In the genomic region with DNA sequence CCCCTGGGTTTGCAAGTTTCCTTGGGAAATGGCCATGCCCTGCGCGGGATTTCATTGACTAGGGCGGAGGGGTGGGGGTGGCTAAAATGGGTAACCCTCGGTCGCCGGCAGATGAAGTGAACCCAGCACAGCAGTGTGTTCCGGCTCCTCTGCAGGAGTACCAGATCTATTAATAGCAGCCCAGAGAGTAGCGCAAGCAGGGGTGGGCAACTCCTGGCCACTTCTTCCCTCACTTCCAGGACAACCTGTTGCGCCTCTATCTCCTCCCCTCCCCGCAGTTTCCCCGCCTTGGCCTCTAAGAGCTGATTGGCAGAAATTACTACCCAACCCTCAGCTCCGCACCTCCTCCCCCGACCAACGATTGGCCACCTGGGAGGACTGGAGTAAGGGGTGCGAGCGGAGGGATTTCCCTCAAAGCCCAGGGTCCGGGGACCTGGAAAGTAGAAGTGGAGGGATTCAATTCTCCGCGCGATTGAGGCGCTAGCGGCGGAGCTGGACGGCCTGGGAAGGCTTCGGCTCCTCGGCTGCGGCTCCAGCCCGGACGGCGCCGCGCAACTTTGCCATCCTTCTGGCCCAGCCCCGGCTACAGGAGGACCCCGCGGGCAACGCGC, we compare ENCODE assay signal across 8 cellular contexts. TPM values are rescaled to one million over a fixed set of nuclear protein-coding genes. Genes with fewer than 3 reads are reported as not detected.
DNase-seq lines count a peak whose midpoint lies in the region; ATAC-seq, FAIRE-seq and TF ChIP-seq lines count a peak whose summit lies in the region.

FREM2 (plus strand) TSS at position 443 of the 611 bp plus-strand sequence. CDS start 268 bp downstream, outside the sequence.

- H3K79me2 ChIP-seq in neural progenitor cell (ENCODE audit: low read depth), result no peaks in the 10 kb centered on the region

- H4K20me1 ChIP-seq in neural progenitor cell (ENCODE audit: low read depth), result no peaks in the 10 kb centered on the region

- ATAC-seq in foreskin keratinocyte (peak; percentile 80), GM19452 (IDR thresholded peaks at IDR 0.05; ENCODE audit: unreplicated experiment) (no peak)

- H3K27ac ChIP-seq in foreskin keratinocyte, result no peak within 1 kb of the TSS
- H3K27ac ChIP-seq in neural progenitor cell, result peak within 1 kb of the TSS; percentile 17

- peaks cover 14% of the 10 kb centered on the region for H3K4me1 Mint-ChIP-seq in neural progenitor cell

- no peak for FAIRE-seq in RCC 7860 (lab: Jason Lieb, UNC)

- H3F3A ChIP-seq in neural progenitor cell (ENCODE audit: low read depth), result peaks cover 24% of the 10 kb centered on the region

- H3K27me3 Mint-ChIP-seq in neural progenitor cell (ENCODE audit: insufficient read depth, low read depth), result peaks cover 5% of the 10 kb centered on the region

- H3K27me3 ChIP-seq in foreskin keratinocyte (peaks cover 18% of the 10 kb centered on the region), neural progenitor cell (peaks cover 19% of the 10 kb centered on the region)

- peak within 1 kb of the TSS; percentile 96 for H3K4me2 ChIP-seq in neural progenitor cell

- H3K9ac ChIP-seq in neural progenitor cell, result no peak within 1 kb of the TSS

- H3K4me1 ChIP-seq in foreskin keratinocyte, result peaks cover 7% of the 10 kb centered on the region
- peaks cover 6% of the 10 kb centered on the region for H3K4me1 ChIP-seq in neural progenitor cell

- TF ChIP-seq CTCF in foreskin keratinocyte (conservative IDR thresholded peaks at IDR 0.05) (no peak), neural progenitor cell (IDR thresholded peaks at IDR 0.05) (no peak)

- DNase-seq in stimulated activated CD4-positive, alpha-beta T cell treated with anti-CD3 and anti-CD28 coated beads, Interleukin-15, amount 100 ng/mL, for 24 hours, result peak; percentile 7
- DNase-seq in stimulated activated CD4-positive, alpha-beta T cell treated with anti-CD3 and anti-CD28 coated beads, Interleukin-1b, Interleukin-23, amount 100 ng/mL, for 48 hours, result no peak
- DNase-seq in RCC 7860 (ENCODE audit: low spot score), result peak; percentile 7
- DNase-seq in foreskin keratinocyte, result peak; percentile 37 to 68
- DNase-seq in neural progenitor cell (ENCODE audit: low spot score), result peak; percentile 97
- DNase-seq in effector CD8-positive, alpha-beta T cell (lab: John Stamatoyannopoulos, UW), result no peak
- no peak for DNase-seq in cortex of kidney (lab: John Stamatoyannopoulos, UW)

- peak within 1 kb of the TSS; percentile 98 for H2AFZ ChIP-seq in neural progenitor cell (replicated peaks)

- H3K9me3 ChIP-seq in neural progenitor cell (ENCODE audit: low read depth), result no peaks in the 10 kb centered on the region

- no peaks in the 10 kb centered on the region for H3K36me3 ChIP-seq in neural progenitor cell

- peak within 1 kb of the TSS; percentile 10 for H3K27ac Mint-ChIP-seq in neural progenitor cell

- peak within 1 kb of the TSS; percentile 93 for H3K4me3 Mint-ChIP-seq in neural progenitor cell

- H3K36me3 Mint-ChIP-seq in neural progenitor cell, result peaks cover 21% of the 10 kb centered on the region

- H3K4me3 ChIP-seq in neural progenitor cell, result peak within 1 kb of the TSS; percentile 78

- H3K9me3 Mint-ChIP-seq in neural progenitor cell, result peaks cover 16% of the 10 kb centered on the region

RNA-seq across cellular contexts. Expression of gene FREM2, which starts in this region (rescaled TPM):
- 0.07 and 0.10 TPM in 2 replicates for total RNA-seq in foreskin keratinocyte
- 0.01 TPM in 2 replicates for polyA plus RNA-seq in foreskin keratinocyte
- total RNA-seq in neural progenitor cell (ENCODE audit: low replicate concordance), result 21.3 and 22.7 TPM in 2 replicates

Comparison
In these comparisons a context has a peak if more than half of its experiments do, and no peak if none do; other contexts are left out.
1. RNA of gene FREM2 (total RNA-seq): 21.3 to 22.7 TPM in neural progenitor cell; 0.07 to 0.10 TPM in foreskin keratinocyte; every median in the first group is over 10 times any median in the second.
2. DNase-seq: peak in stimulated activated CD4-positive, alpha-beta T cell treated with anti-CD3 and anti-CD28 coated beads, Interleukin-15, amount 100 ng/mL, for 24 hours (single experiment), RCC 7860 (single experiment) and neural progenitor cell (single experiment); none in stimulated activated CD4-positive, alpha-beta T cell treated with anti-CD3 and anti-CD28 coated beads, Interleukin-1b, Interleukin-23, amount 100 ng/mL, for 48 hours (single experiment), effector CD8-positive, alpha-beta T cell (single experiment) and cortex of kidney (single experiment).
3. Peak in DNase-seq and ATAC-seq in foreskin keratinocyte; RNA of the gene not detected or under 1 TPM.